ENCODE assay signal across 1 cellular context in genomic region chr3:178669046-178669445, GRCh38.
TF ChIP-seq lines count a peak whose summit lies in the region.

No MANE protein-coding gene starts in this region.

TF ChIP-seq in SK-N-SH, 30 proteins besides CTCF, POLR2A, EP300 and RAD21 (continued from another document):
- no peak for TF ChIP-seq USF2 (IDR thresholded peaks at IDR 0.05; ENCODE audit: borderline replicate concordance, low read depth, low read length)
